ENCODE assay signal across 9 cellular contexts in genomic region chr12:54603173-54603814, GRCh38. TPM values are rescaled to one million over a fixed set of nuclear protein-coding genes. Genes with fewer than 3 reads are reported as not detected.
A peak's percentile ranks its signal among the peaks of the same experiment; 100 is the strongest.
DNase-seq lines count a peak whose midpoint lies in the region; ATAC-seq and TF ChIP-seq lines count a peak whose summit lies in the region.
"Had no signal": no experiment of that assay in that cellular context is flagged by ENCODE, and none has a peak within 500 bp of the region (broad histone marks: within the 10 kb centered on the region; RNA-seq: fewer than 3 reads in every experiment).

No MANE protein-coding gene starts in this region.

- no peaks in the 10 kb centered on the region for H3K4me1 ChIP-seq in heart right ventricle

- ATAC-seq in GM21737 (IDR thresholded peaks at IDR 0.05; ENCODE audit: unreplicated experiment) (peak; percentile 82), SK-N-SH treated with all-trans-retinoic acid at 6 μM for 48 hours (peak; percentile 97), heart right ventricle (peak; percentile 33 to 83 (median 76))

- TF ChIP-seq CTCF in heart right ventricle (IDR thresholded peaks at IDR 0.05) = peak; percentile 43 to 82 (median 74)

- DNase-seq in GM04504 (ENCODE audit: low read depth) (peak; percentile 24), KG1 (lab: John Stamatoyannopoulos, UW) (peak; percentile 11), heart right ventricle (peak in 1 of 2 donors; percentile 41), retina (peak; percentile 69), middle frontal gyrus (ENCODE audit: extremely low spot score, low spot score) (no peak)
- DNase-seq in activated naive CD4-positive, alpha-beta T cell treated with anti-CD3 and anti-CD28 coated beads, Interleukin-2, amount 50 U/mL, for 16 hours = peak; percentile 61

- intact Hi-C loops in heart right ventricle (cut with DNase I) = loop anchor here in 3 of 10 donors (2.0 to 10.0 kb wide), 3 partner anchors 24 to 354 kb away; no protein-coding TSS in a partner anchor

- H3K4me3 ChIP-seq in heart right ventricle = no peak overlapping the region

- H3K9me3 ChIP-seq in heart right ventricle = no peaks in the 10 kb centered on the region

- peaks cover 0 to 12% (median 7%) of the 10 kb centered on the region in 7 donors for H3K27me3 ChIP-seq in heart right ventricle

- H3K36me3 ChIP-seq in heart right ventricle = no peaks in the 10 kb centered on the region

- H3K27ac ChIP-seq in heart right ventricle = no peak overlapping the region

- WGBS in heart right ventricle, 2 donors = 25 to 26% methylated on average over 8 of the region's 8 CpGs

TF ChIP-seq in SK-N-SH treated with all-trans-retinoic acid at 6 μM for 48 hours, 23 proteins besides CTCF, POLR2A, EP300 and RAD21:
- no peak for TF ChIP-seq ZNF70 (CRISPR knock-in tag; IDR thresholded peaks at IDR 0.05)
- TF ChIP-seq ZNF565 (CRISPR knock-in tag; conservative IDR thresholded peaks at IDR 0.05; ENCODE audit: low read depth) = no peak
- no peak for TF ChIP-seq ZFP3 (CRISPR knock-in tag; IDR thresholded peaks at IDR 0.05)
- TF ChIP-seq TCF4 (CRISPR knock-in tag; IDR thresholded peaks at IDR 0.05; ENCODE audit: borderline replicate concordance) = no peak
- TF ChIP-seq TOX (CRISPR knock-in tag; IDR thresholded peaks at IDR 0.05; ENCODE audit: borderline replicate concordance) = no peak
- no peak for TF ChIP-seq ZFP30 (CRISPR knock-in tag; IDR thresholded peaks at IDR 0.05)
- TF ChIP-seq ISL1 (CRISPR knock-in tag; IDR thresholded peaks at IDR 0.05) = no peak
- no peak for TF ChIP-seq POU6F1 (CRISPR knock-in tag; IDR thresholded peaks at IDR 0.05; ENCODE audit: borderline replicate concordance, low read depth)
- TF ChIP-seq RARB (CRISPR knock-in tag; IDR thresholded peaks at IDR 0.05) = no peak

RNA-seq across cellular contexts. Expression of gene PPP1R1A, which starts 14.8 kb away (rescaled TPM):
- total RNA-seq in heart right ventricle = 100 to 1,000 TPM in 3 of 10 donors, 10 to 100 TPM in 7; 39.4 to 378 (median 56.5) TPM
- polyA plus RNA-seq in heart right ventricle = 100 to 1,000 TPM in 1 of 2 donors, 10 to 100 TPM in 1; 46.6 to 203 TPM
- total RNA-seq: mononuclear cell had no signal

RNA-seq across cellular contexts. Expression of gene LACRT, which starts 31.4 kb away (rescaled TPM):
- total RNA-seq in heart right ventricle = not detected
- polyA plus RNA-seq in heart right ventricle = not detected
- total RNA-seq: mononuclear cell had no signal

RNA-seq across cellular contexts. Expression of gene DCD, which starts 44.9 kb away (rescaled TPM):
- total RNA-seq in heart right ventricle = not detected
- not detected for polyA plus RNA-seq in heart right ventricle
- total RNA-seq: mononuclear cell had no signal

RNA-seq across cellular contexts. Expression of gene PDE1B, which starts 53.9 kb away (rescaled TPM):
- 1 to 10 TPM in 8 of 10 donors, under 1 TPM in 2; 0.79 to 8.1 (median 1.9) TPM for total RNA-seq in heart right ventricle
- polyA plus RNA-seq in heart right ventricle = 1 to 10 TPM; 4.7 to 5.3 TPM
